ENCODE assay signal across 23 cellular contexts in genomic region chr2:23681356-23682140, GRCh38.
A peak's percentile ranks its signal among the peaks of the same experiment; 100 is the strongest.
DNase-seq lines count a peak whose midpoint lies in the region; ATAC-seq, FAIRE-seq and TF ChIP-seq lines count a peak whose summit lies in the region.
"Had no signal": no experiment of that assay in that cellular context is flagged by ENCODE, and none has a peak within 500 bp of the region (broad histone marks: within the 10 kb centered on the region; RNA-seq: fewer than 3 reads in every experiment).

No MANE protein-coding gene starts in this region.

- peaks cover 12% of the 10 kb centered on the region for H3K4me1 Mint-ChIP-seq in glutamatergic neuron (ENCODE audit: low read depth, unreplicated experiment)
- H3K4me1 Mint-ChIP-seq in CD8-positive, alpha-beta T cell (ENCODE audit: low read depth), result no peaks in the 10 kb centered on the region

- peaks cover 28% of the 10 kb centered on the region for H3K27me3 Mint-ChIP-seq in glutamatergic neuron (ENCODE audit: unreplicated experiment)
- no peaks in the 10 kb centered on the region for H3K27me3 Mint-ChIP-seq in CD8-positive, alpha-beta T cell (ENCODE audit: low read depth)
- H3K27me3 Mint-ChIP-seq: T-helper 17 cell had no signal

- FAIRE-seq in D721Med (lab: Jason Lieb, UNC), result no peak
- FAIRE-seq: GM12878 had no signal

- H3K36me3 Mint-ChIP-seq in glutamatergic neuron (ENCODE audit: unreplicated experiment), result peaks cover 17% of the 10 kb centered on the region
- no peaks in the 10 kb centered on the region for H3K36me3 Mint-ChIP-seq in CD8-positive, alpha-beta T cell

- H3K4me3 ChIP-seq in BLaER1 treated with 17β-estradiol and CSF1 and Interleukin-3, amounts not matched to agents 10 nM and 100 nM, result no peak overlapping the region
- H3K4me3 ChIP-seq in CD8-positive, alpha-beta T cell (ENCODE audit: low read depth, low read length), result no peak overlapping the region
- H3K4me3 ChIP-seq: GM12878, GM23248, HAP-1, PC-9, SK-N-MC had no signal

- POLR2A ChIA-PET in CD8-positive, alpha-beta T cell (lab: Charles Lee), result no interaction called here

- ATAC-seq in HG02642 (IDR thresholded peaks at IDR 0.05; ENCODE audit: poor library complexity, unreplicated experiment) (no peak), GM18517 (IDR thresholded peaks at IDR 0.05; ENCODE audit: unreplicated experiment) (no peak)
- ATAC-seq in CD8-positive, alpha-beta T cell, result no peak
- ATAC-seq: GM12878, T-helper 17 cell had no signal

- peak overlapping the region; percentile 62 for H3K27ac Mint-ChIP-seq in glutamatergic neuron (ENCODE audit: unreplicated experiment)
- H3K27ac Mint-ChIP-seq in CD8-positive, alpha-beta T cell, result no peak overlapping the region
- H3K27ac Mint-ChIP-seq: T-helper 17 cell had no signal

- no peak overlapping the region for H3K27ac ChIP-seq in BLaER1 treated with 17β-estradiol and CSF1 and Interleukin-3, amounts not matched to agents 10 nM and 100 nM
- H3K27ac ChIP-seq in CD8-positive, alpha-beta T cell (ENCODE audit: low read depth, low read length), result no peak overlapping the region
- H3K27ac ChIP-seq: GM23248, PC-9, RWPE1, SK-N-MC had no signal

- peaks cover 0 to 7% (median 0%) of the 10 kb centered on the region in 11 experiments; a peak in 2 of 22 replicates for H3K27me3 ChIP-seq in BLaER1 treated with 17β-estradiol and CSF1 and Interleukin-3, amounts not matched to agents 10 nM and 100 nM
- H3K27me3 ChIP-seq in CD8-positive, alpha-beta T cell (ENCODE audit: insufficient read depth, low read length), result no peaks in the 10 kb centered on the region

- peaks cover 27% of the 10 kb centered on the region for H3K9me3 Mint-ChIP-seq in glutamatergic neuron (ENCODE audit: unreplicated experiment)
- peaks cover 11% of the 10 kb centered on the region for H3K9me3 Mint-ChIP-seq in CD8-positive, alpha-beta T cell

- H3K4me3 Mint-ChIP-seq in glutamatergic neuron (ENCODE audit: unreplicated experiment), result peak overlapping the region; percentile 11
- no peak overlapping the region for H3K4me3 Mint-ChIP-seq in CD8-positive, alpha-beta T cell
- H3K4me3 Mint-ChIP-seq: CD8-positive, alpha-beta memory T cell; T-helper 17 cell had no signal

- H3K4me1 ChIP-seq in BLaER1 treated with 17β-estradiol and CSF1 and Interleukin-3, amounts not matched to agents 10 nM and 100 nM, result peaks cover 23 to 48% (median 39%) of the 10 kb centered on the region in 10 experiments
- no peaks in the 10 kb centered on the region for H3K4me1 ChIP-seq in CD8-positive, alpha-beta T cell (ENCODE audit: insufficient read depth, low read length)
- H3K4me1 ChIP-seq: HAP-1 had no signal

- H3K36me3 ChIP-seq in BLaER1 treated with 17β-estradiol and CSF1 and Interleukin-3, amounts not matched to agents 10 nM and 100 nM, result no peaks in the 10 kb centered on the region; a peak in 1 of 22 replicates
- H3K36me3 ChIP-seq in CD8-positive, alpha-beta T cell (ENCODE audit: insufficient read depth, low read length), result no peaks in the 10 kb centered on the region
- H3K36me3 ChIP-seq: HAP-1 had no signal

- peaks cover 0 to 16% (median 0%) of the 10 kb centered on the region in 11 experiments; a peak in 7 of 22 replicates for H4K20me1 ChIP-seq in BLaER1 treated with 17β-estradiol and CSF1 and Interleukin-3, amounts not matched to agents 10 nM and 100 nM

- H3K4me2 ChIP-seq in BLaER1 treated with 17β-estradiol and CSF1 and Interleukin-3, amounts not matched to agents 10 nM and 100 nM, result peak overlapping the region in 8 of 11 experiments; percentile 28 to 81 (median 52); a peak in 11 of 22 replicates
- H3K4me2 ChIP-seq: PC-9 had no signal

- TF ChIP-seq CTCF in D721Med (IDR thresholded peaks at IDR 0.05; ENCODE audit: insufficient read depth, missing control alignments) (no peak), glutamatergic neuron (IDR thresholded peaks at IDR 0.05; ENCODE audit: partially characterized antibody, unreplicated experiment) (no peak)
- no peak for TF ChIP-seq CTCF in CD8-positive, alpha-beta T cell (IDR thresholded peaks at IDR 0.05)

- CTCF ChIA-PET in CD8-positive, alpha-beta T cell (lab: Charles Lee), result no interaction called here

- intact Hi-C loops in CD8-positive, alpha-beta T cell (cut with DNase I, micrococcal nuclease), result no loop called here

- DNase-seq in D721Med (ENCODE audit: insufficient read length, low spot score) (peak; percentile 38), NCI-H524 treated with DMSO at 0.1 percent for 48 hours (lab: John Stamatoyannopoulos, UW) (peak; percentile 49), glutamatergic neuron (no peak), NCI-H2227 treated with DMSO at 0.1 percent for 48 hours (lab: John Stamatoyannopoulos, UW) (no peak)
- no peak for DNase-seq in CD8-positive, alpha-beta T cell
- DNase-seq: CD8-positive, alpha-beta memory T cell; DMS79 treated with DMSO at 0.1 percent for 48 hours; GM23248; KG1; NCI-H1092; NCI-H146; NCI-H526 treated with DMSO at 0.1 percent for 48 hours; PC-9; SHP77 treated with DMSO at 0.1 percent for 48 hours; SW 1271; T-helper 17 cell had no signal

- H3K9me3 ChIP-seq in BLaER1 treated with 17β-estradiol and CSF1 and Interleukin-3, amounts not matched to agents 10 nM and 100 nM (replicated peaks in 1 of 11), result peaks cover 0 to 23% (median 7%) of the 10 kb centered on the region in 11 experiments; a peak in 11 of 22 replicates
- no peaks in the 10 kb centered on the region for H3K9me3 ChIP-seq in CD8-positive, alpha-beta T cell (ENCODE audit: low read length)

- H3K9ac ChIP-seq in BLaER1 treated with 17β-estradiol and CSF1 and Interleukin-3, amounts not matched to agents 10 nM and 100 nM, result no peak overlapping the region
- H3K9ac ChIP-seq: GM23248 had no signal

Comparison
In these comparisons a context has a peak if more than half of its experiments do, and no peak if none do; other contexts are left out.
1. DNase-seq: peak in D721Med (single experiment) and NCI-H524 treated with DMSO at 0.1 percent for 48 hours (single experiment); none in glutamatergic neuron (single experiment), NCI-H2227 treated with DMSO at 0.1 percent for 48 hours (single experiment) and CD8-positive, alpha-beta T cell (0 of 7).